ENCODE assay signal across 27 cellular contexts in the genomic region with DNA sequence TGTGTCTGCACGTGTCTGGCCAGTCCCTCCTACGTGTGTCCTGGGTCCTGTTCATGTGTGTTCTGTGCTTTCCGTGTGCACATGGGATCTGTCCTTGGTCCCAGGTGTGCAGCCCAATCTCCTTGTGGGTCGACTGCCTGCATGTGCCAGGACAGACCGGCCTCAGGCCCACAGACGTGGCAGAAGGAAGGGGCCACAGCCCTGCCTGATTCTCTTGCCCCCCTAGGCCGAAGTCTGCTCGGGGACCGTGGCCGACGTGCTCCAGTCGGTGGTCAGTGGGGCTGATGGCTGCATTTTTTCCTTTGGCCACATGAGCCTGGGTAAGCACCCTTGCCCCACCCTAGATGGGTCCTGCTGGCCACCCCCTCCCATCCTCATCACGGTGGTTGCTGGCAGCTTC. TPM values are rescaled to one million over a fixed set of nuclear protein-coding genes. Genes with fewer than 3 reads are reported as not detected.
"Had no signal": no experiment of that assay in that cellular context is flagged by ENCODE, and none has a peak within 500 bp of the region (broad histone marks: within the 10 kb centered on the region; RNA-seq: fewer than 3 reads in every experiment).

No MANE protein-coding gene starts in this region.

- H3K9me3 Mint-ChIP-seq: activated naive CD4-positive, alpha-beta T cell treated with anti-CD3 and anti-CD28 coated beads, Interleukin-2, amount 50 U/mL, for 72 hours; activated T-cell treated with anti-CD3 and anti-CD28 coated beads, Interleukin-2, amount 50 U/mL, for 72 hours; naive thymus-derived CD4-positive, alpha-beta T cell; neural progenitor cell; stimulated activated effector memory CD8-positive, alpha-beta T cell treated with anti-CD3 and anti-CD28 coated beads, Interleukin-12 subunit alpha, Interleukin-12 subunit beta, amount 100 ng/mL, for 72 hours; stimulated activated naive CD8-positive, alpha-beta T cell treated with anti-CD3 and anti-CD28 coated beads, Interleukin-15, amount 100 ng/mL, for 72 hours had no signal

- H3K9ac ChIP-seq: neural progenitor cell had no signal

- H3K36me3 Mint-ChIP-seq: activated CD8-positive, alpha-beta memory T cell treated with anti-CD3 and anti-CD28 coated beads, Interleukin-2, amount 10 ng/mL, durations not matched to agents 7 days and 5 days; activated naive CD4-positive, alpha-beta T cell treated with anti-CD3 and anti-CD28 coated beads, Interleukin-2, amount 50 U/mL, for 72 hours; naive thymus-derived CD4-positive, alpha-beta T cell; neural progenitor cell; stimulated activated effector memory CD8-positive, alpha-beta T cell treated with anti-CD3 and anti-CD28 coated beads, Interleukin-12 subunit alpha, Interleukin-12 subunit beta, amount 100 ng/mL, for 72 hours had no signal

- ATAC-seq: activated CD8-positive, alpha-beta memory T cell treated with anti-CD3 and anti-CD28 coated beads, Interleukin-2, amount 10 ng/mL, durations not matched to agents 7 days and 5 days; activated CD8-positive, alpha-beta T cell treated with anti-CD3 and anti-CD28 coated beads, Interleukin-2, amount 10 ng/mL, durations not matched to agents 7 days and 5 days; activated naive CD4-positive, alpha-beta T cell treated with anti-CD3 and anti-CD28 coated beads, Interleukin-2, amount 50 U/mL, for 72 hours; activated T-cell treated with anti-CD3 and anti-CD28 coated beads, Interleukin-2, amount 50 U/mL, for 72 hours; gastrocnemius medialis; naive thymus-derived CD4-positive, alpha-beta T cell; stimulated activated effector memory CD8-positive, alpha-beta T cell treated with anti-CD3 and anti-CD28 coated beads, Interleukin-12 subunit alpha, Interleukin-12 subunit beta, amount 100 ng/mL, for 72 hours; stimulated activated naive CD8-positive, alpha-beta T cell treated with anti-CD3 and anti-CD28 coated beads, Interleukin-15, amount 100 ng/mL, for 72 hours; T-helper 17 cell had no signal

- DNase-seq: activated CD8-positive, alpha-beta memory T cell treated with anti-CD3 and anti-CD28 coated beads, Interleukin-2, amount 10 ng/mL, durations not matched to agents 7 days and 5 days; activated CD8-positive, alpha-beta T cell treated with anti-CD3 and anti-CD28 coated beads, Interleukin-2, amount 10 ng/mL, durations not matched to agents 7 days and 5 days; activated naive CD4-positive, alpha-beta T cell; activated T-cell treated with anti-CD3 and anti-CD28 coated beads for 4 hours; activated T-cell treated with anti-CD3 and anti-CD28 coated beads, Interleukin-2, amount 50 U/mL, for 72 hours; cerebellar nuclear complex; colonic mucosa; dorsolateral prefrontal cortex; effector memory CD4-positive, alpha-beta T cell; erythroblast; gastrocnemius medialis; glutamatergic neuron; islet precursor cell; midbrain; naive thymus-derived CD4-positive, alpha-beta T cell; retina; sigmoid colon; stimulated activated CD4-positive, alpha-beta T cell treated with anti-CD3 and anti-CD28 coated beads, Interleukin-4, amount 100 ng/mL, for 24 hours; stimulated activated naive CD8-positive, alpha-beta T cell treated with anti-CD3 and anti-CD28 coated beads, Interleukin-15, amount 100 ng/mL, for 72 hours; substantia nigra; T-helper 17 cell; tibial artery had no signal

- H3K4me3 ChIP-seq: cardiac muscle cell, colonic mucosa, dorsolateral prefrontal cortex, gastrocnemius medialis, neural progenitor cell, sigmoid colon, tibial artery had no signal

- H3K4me2 ChIP-seq: neural progenitor cell had no signal

- H3K27me3 Mint-ChIP-seq: activated CD8-positive, alpha-beta memory T cell treated with anti-CD3 and anti-CD28 coated beads, Interleukin-2, amount 10 ng/mL, durations not matched to agents 7 days and 5 days; naive thymus-derived CD4-positive, alpha-beta T cell; stimulated activated naive CD8-positive, alpha-beta T cell treated with anti-CD3 and anti-CD28 coated beads, Interleukin-15, amount 100 ng/mL, for 72 hours; T-helper 17 cell had no signal

- H3K36me3 ChIP-seq: colonic mucosa, gastrocnemius medialis, neural progenitor cell, sigmoid colon, tibial artery had no signal

- H3K4me3 Mint-ChIP-seq: activated CD8-positive, alpha-beta memory T cell treated with anti-CD3 and anti-CD28 coated beads, Interleukin-2, amount 10 ng/mL, durations not matched to agents 7 days and 5 days; activated CD8-positive, alpha-beta T cell treated with anti-CD3 and anti-CD28 coated beads, Interleukin-2, amount 10 ng/mL, durations not matched to agents 7 days and 5 days; activated T-cell treated with anti-CD3 and anti-CD28 coated beads, Interleukin-2, amount 50 U/mL, for 72 hours; naive thymus-derived CD4-positive, alpha-beta T cell; neural progenitor cell; stimulated activated effector memory CD8-positive, alpha-beta T cell treated with anti-CD3 and anti-CD28 coated beads, Interleukin-12 subunit alpha, Interleukin-12 subunit beta, amount 100 ng/mL, for 72 hours; stimulated activated naive CD8-positive, alpha-beta T cell treated with anti-CD3 and anti-CD28 coated beads, Interleukin-15, amount 100 ng/mL, for 72 hours; T-helper 17 cell had no signal

- H3K4me1 Mint-ChIP-seq: activated CD8-positive, alpha-beta memory T cell treated with anti-CD3 and anti-CD28 coated beads, Interleukin-2, amount 10 ng/mL, durations not matched to agents 7 days and 5 days; naive thymus-derived CD4-positive, alpha-beta T cell; stimulated activated effector memory CD8-positive, alpha-beta T cell treated with anti-CD3 and anti-CD28 coated beads, Interleukin-12 subunit alpha, Interleukin-12 subunit beta, amount 100 ng/mL, for 72 hours; stimulated activated naive CD8-positive, alpha-beta T cell treated with anti-CD3 and anti-CD28 coated beads, Interleukin-15, amount 100 ng/mL, for 72 hours; T-helper 17 cell had no signal

- H3K27ac Mint-ChIP-seq: activated CD8-positive, alpha-beta memory T cell treated with anti-CD3 and anti-CD28 coated beads, Interleukin-2, amount 10 ng/mL, durations not matched to agents 7 days and 5 days; activated CD8-positive, alpha-beta T cell treated with anti-CD3 and anti-CD28 coated beads, Interleukin-2, amount 10 ng/mL, durations not matched to agents 7 days and 5 days; activated naive CD4-positive, alpha-beta T cell treated with anti-CD3 and anti-CD28 coated beads, Interleukin-2, amount 50 U/mL, for 72 hours; activated T-cell treated with anti-CD3 and anti-CD28 coated beads, Interleukin-2, amount 50 U/mL, for 72 hours; naive thymus-derived CD4-positive, alpha-beta T cell; neural progenitor cell; stimulated activated effector memory CD8-positive, alpha-beta T cell treated with anti-CD3 and anti-CD28 coated beads, Interleukin-12 subunit alpha, Interleukin-12 subunit beta, amount 100 ng/mL, for 72 hours; stimulated activated naive CD8-positive, alpha-beta T cell treated with anti-CD3 and anti-CD28 coated beads, Interleukin-15, amount 100 ng/mL, for 72 hours; T-helper 17 cell had no signal

- H3K9me3 ChIP-seq: colonic mucosa, gastrocnemius medialis, sigmoid colon, tibial artery had no signal

- FAIRE-seq: small intestine had no signal

- H2AFZ ChIP-seq: neural progenitor cell had no signal

- H3K27me3 ChIP-seq: cardiac muscle cell, colonic mucosa, neural progenitor cell, sigmoid colon had no signal

- H3K4me1 ChIP-seq: colonic mucosa, gastrocnemius medialis, sigmoid colon, tibial artery had no signal

- H3K27ac ChIP-seq: cardiac muscle cell, colonic mucosa, dorsolateral prefrontal cortex, gastrocnemius medialis, neural progenitor cell, sigmoid colon, tibial artery had no signal

RNA-seq across cellular contexts. Expression of a gene that starts 34.0 kb away (rescaled TPM):
- polyA plus RNA-seq: naive thymus-derived CD4-positive, alpha-beta T cell had no signal
